1 cellular context compared by ENCODE assay signal in genomic region chr2:235468978-235469694, GRCh38.
A peak's percentile ranks its signal among the peaks of the same experiment; 100 is the strongest.
TF ChIP-seq lines count a peak whose summit lies in the region.

No MANE protein-coding gene starts in this region.

TF ChIP-seq in HEK293, 187 proteins besides CTCF, POLR2A, EP300 and RAD21 (continued from another document):
- no peak for TF ChIP-seq PRDM2 (tag by site-specific recombination; IDR thresholded peaks at IDR 0.05; ENCODE audit: borderline replicate concordance)
- TF ChIP-seq ZNF214 (tag by site-specific recombination; IDR thresholded peaks at IDR 0.05; ENCODE audit: borderline replicate concordance) = no peak
- no peak for TF ChIP-seq EGR2 (tag by site-specific recombination; IDR thresholded peaks at IDR 0.05; ENCODE audit: low read depth)
- TF ChIP-seq ZBTB7A (tag by site-specific recombination; IDR thresholded peaks at IDR 0.05; ENCODE audit: low read depth) = no peak
- TF ChIP-seq ZBTB17 (tag by site-specific recombination; IDR thresholded peaks at IDR 0.05) = peak; percentile 29; the same call in 1 of the 2 replicates
- no peak for TF ChIP-seq ZNF184 (tag by site-specific recombination; IDR thresholded peaks at IDR 0.05)
- no peak for TF ChIP-seq ZNF138 (tag by site-specific recombination; IDR thresholded peaks at IDR 0.05; ENCODE audit: borderline replicate concordance)
- no peak for TF ChIP-seq ZNF530 (tag by site-specific recombination; IDR thresholded peaks at IDR 0.05; ENCODE audit: low read depth)
- TF ChIP-seq, protein P1, sequence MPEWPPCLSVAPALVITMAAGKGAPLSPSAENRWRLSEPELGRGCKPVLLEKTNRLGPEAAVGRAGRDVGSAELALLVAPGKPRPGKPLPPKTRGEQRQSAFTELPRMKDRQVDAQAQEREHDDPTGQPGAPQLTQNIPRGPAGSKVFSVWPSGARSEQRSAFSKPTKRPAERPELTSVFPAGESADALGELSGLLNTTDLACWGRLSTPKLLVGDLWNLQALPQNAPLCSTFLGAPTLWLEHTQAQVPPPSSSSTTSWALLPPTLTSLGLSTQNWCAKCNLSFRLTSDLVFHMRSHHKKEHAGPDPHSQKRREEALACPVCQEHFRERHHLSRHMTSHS (tag by site-specific recombination; IDR thresholded peaks at IDR 0.05) = no peak
- no peak for TF ChIP-seq ZNF302 (tag by site-specific recombination; IDR thresholded peaks at IDR 0.05; ENCODE audit: low read depth)
- TF ChIP-seq ZNF112 (tag by site-specific recombination; IDR thresholded peaks at IDR 0.05) = no peak
- TF ChIP-seq, protein P2, sequence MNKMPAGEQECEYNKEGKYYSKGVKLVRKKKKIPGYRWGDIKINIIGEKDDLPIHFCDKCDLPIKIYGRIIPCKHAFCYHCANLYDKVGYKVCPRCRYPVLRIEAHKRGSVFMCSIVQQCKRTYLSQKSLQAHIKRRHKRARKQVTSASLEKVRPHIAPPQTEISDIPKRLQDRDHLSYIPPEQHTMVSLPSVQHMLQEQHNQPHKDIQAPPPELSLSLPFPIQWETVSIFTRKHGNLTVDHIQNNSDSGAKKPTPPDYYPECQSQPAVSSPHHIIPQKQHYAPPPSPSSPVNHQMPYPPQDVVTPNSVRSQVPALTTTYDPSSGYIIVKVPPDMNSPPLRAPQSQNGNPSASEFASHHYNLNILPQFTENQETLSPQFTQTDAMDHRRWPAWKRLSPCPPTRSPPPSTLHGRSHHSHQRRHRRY (tag by site-specific recombination; IDR thresholded peaks at IDR 0.05) = no peak
- TF ChIP-seq, protein P3, sequence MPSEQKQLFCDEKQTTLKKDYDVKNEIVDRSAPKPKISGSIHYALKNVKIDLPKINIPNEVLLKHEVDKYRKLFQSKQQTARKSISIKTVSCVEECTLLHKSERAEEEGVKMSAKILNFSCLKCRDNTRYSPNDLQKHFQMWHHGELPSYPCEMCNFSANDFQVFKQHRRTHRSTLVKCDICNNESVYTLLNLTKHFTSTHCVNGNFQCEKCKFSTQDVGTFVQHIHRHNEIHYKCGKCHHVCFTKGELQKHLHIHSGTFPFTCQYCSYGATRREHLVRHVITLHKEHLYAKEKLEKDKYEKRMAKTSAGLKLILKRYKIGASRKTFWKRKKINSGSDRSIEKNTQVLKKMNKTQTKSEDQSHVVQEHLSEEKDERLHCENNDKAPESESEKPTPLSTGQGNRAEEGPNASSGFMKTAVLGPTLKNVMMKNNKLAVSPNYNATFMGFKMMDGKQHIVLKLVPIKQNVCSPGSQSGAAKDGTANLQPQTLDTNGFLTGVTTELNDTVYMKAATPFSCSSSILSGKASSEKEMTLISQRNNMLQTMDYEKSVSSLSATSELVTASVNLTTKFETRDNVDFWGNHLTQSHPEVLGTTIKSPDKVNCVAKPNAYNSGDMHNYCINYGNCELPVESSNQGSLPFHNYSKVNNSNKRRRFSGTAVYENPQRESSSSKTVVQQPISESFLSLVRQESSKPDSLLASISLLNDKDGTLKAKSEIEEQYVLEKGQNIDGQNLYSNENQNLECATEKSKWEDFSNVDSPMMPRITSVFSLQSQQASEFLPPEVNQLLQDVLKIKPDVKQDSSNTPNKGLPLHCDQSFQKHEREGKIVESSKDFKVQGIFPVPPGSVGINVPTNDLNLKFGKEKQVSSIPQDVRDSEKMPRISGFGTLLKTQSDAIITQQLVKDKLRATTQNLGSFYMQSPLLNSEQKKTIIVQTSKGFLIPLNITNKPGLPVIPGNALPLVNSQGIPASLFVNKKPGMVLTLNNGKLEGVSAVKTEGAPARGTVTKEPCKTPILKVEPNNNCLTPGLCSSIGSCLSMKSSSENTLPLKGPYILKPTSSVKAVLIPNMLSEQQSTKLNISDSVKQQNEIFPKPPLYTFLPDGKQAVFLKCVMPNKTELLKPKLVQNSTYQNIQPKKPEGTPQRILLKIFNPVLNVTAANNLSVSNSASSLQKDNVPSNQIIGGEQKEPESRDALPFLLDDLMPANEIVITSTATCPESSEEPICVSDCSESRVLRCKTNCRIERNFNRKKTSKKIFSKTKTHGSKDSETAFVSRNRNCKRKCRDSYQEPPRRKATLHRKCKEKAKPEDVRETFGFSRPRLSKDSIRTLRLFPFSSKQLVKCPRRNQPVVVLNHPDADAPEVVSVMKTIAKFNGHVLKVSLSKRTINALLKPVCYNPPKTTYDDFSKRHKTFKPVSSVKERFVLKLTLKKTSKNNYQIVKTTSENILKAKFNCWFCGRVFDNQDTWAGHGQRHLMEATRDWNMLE (tag by site-specific recombination; conservative IDR thresholded peaks at IDR 0.05; ENCODE audit: low read depth) = 0 out of 2 replicates have a peak, but pooled peaks have one; percentile 38
TF ChIP-seq in HEK293: peak in this region for 2.
